23 cellular contexts compared by ENCODE assay signal in the genomic region with DNA sequence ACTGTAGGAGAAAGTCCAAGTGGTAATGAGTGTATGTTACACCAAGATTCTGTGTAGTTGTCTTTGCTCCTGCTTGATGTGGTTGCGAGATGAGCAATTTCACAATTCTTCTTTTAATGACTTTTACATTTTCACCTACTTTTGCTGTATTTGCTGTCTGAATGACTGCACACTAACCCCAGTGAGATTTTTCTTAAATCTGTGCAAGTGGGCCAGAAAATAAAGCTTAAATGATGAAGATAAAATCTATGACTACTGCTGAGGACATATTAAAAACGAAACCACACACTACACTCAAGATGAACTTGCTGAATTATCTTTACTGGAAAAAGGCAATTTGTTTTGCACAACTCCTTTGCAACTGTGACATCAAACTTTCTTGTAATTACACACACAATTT. TPM values are rescaled to one million over a fixed set of nuclear protein-coding genes. Genes with fewer than 3 reads are reported as not detected.
DNase-seq lines count a peak whose midpoint lies in the region; ATAC-seq and TF ChIP-seq lines count a peak whose summit lies in the region.
"Had no signal": no experiment of that assay in that cellular context is flagged by ENCODE, and none has a peak within 500 bp of the region (broad histone marks: within the 10 kb centered on the region; RNA-seq: fewer than 3 reads in every experiment).

No MANE protein-coding gene starts in this region.

- H3K27me3 Mint-ChIP-seq in activated CD8-positive, alpha-beta memory T cell treated with anti-CD3 and anti-CD28 coated beads, Interleukin-2, amount 10 ng/mL, durations not matched to agents 7 days and 5 days, result no peaks in the 10 kb centered on the region
- H3K27me3 Mint-ChIP-seq in CD4-positive, alpha-beta memory T cell, result no peaks in the 10 kb centered on the region
- H3K27me3 Mint-ChIP-seq: activated naive CD4-positive, alpha-beta T cell treated with anti-CD3 and anti-CD28 coated beads, Interleukin-2, amount 50 U/mL, for 24 hours had no signal

- peaks cover 3% of the 10 kb centered on the region for H3K4me1 ChIP-seq in CD4-positive, alpha-beta memory T cell (ENCODE audit: insufficient read depth, low read length)
- H3K4me1 ChIP-seq in adipocyte (ENCODE audit: control insufficient read depth, insufficient read depth, low read length), result peaks cover 6% of the 10 kb centered on the region
- H3K4me1 ChIP-seq: parathyroid adenoma had no signal

- H3K27ac ChIP-seq in CD4-positive, alpha-beta memory T cell (ENCODE audit: low read depth, low read length), result no peak overlapping the region
- H3K27ac ChIP-seq: dorsolateral prefrontal cortex, parathyroid adenoma, spleen, thyroid gland had no signal

- H3K27ac Mint-ChIP-seq in activated CD8-positive, alpha-beta memory T cell treated with anti-CD3 and anti-CD28 coated beads, Interleukin-2, amount 10 ng/mL, durations not matched to agents 7 days and 5 days, result peak overlapping the region; percentile 18
- H3K27ac Mint-ChIP-seq in CD4-positive, alpha-beta memory T cell, result peak overlapping the region in 5 of 7 donors; percentile 11 to 74 (median 26)
- H3K27ac Mint-ChIP-seq: activated naive CD4-positive, alpha-beta T cell treated with anti-CD3 and anti-CD28 coated beads, Interleukin-2, amount 50 U/mL, for 24 hours; CD14-positive monocyte had no signal

- no peaks in the 10 kb centered on the region for H3K36me3 ChIP-seq in CD4-positive, alpha-beta memory T cell (ENCODE audit: insufficient read depth, low read length)
- no peaks in the 10 kb centered on the region for H3K36me3 ChIP-seq in adipocyte (ENCODE audit: control insufficient read depth, insufficient read depth, low read length, severe bottlenecking)
- H3K36me3 ChIP-seq: spleen, thyroid gland had no signal

- DNase-seq in activated CD8-positive, alpha-beta memory T cell treated with anti-CD3 and anti-CD28 coated beads, Interleukin-2, amount 10 ng/mL, durations not matched to agents 7 days and 5 days, result no peak
- no peak for DNase-seq in activated CD8-positive, alpha-beta memory T cell treated with anti-CD3 and anti-CD28 coated beads, Interleukin-2, amount 50 U/mL, for 48 hours
- no peak for DNase-seq in CD4-positive, alpha-beta memory T cell
- DNase-seq in NB4 (ENCODE audit: low read depth), result peak; percentile 23
- DNase-seq in adipocyte (ENCODE audit: low read depth), result no peak
- DNase-seq in GM13976 (ENCODE audit: low spot score), result no peak
- DNase-seq in HK-2 (ENCODE audit: unreplicated experiment), result no peak
- DNase-seq: activated CD4-positive, CD25-positive, alpha-beta regulatory T cell; DMS 273 treated with DMSO at 0.1 percent for 48 hours; dorsolateral prefrontal cortex; NCI-H1105 treated with DMSO at 0.1 percent for 48 hours; NCI-H2081; NCI-H345; NCI-H774; right cardiac atrium; spleen; stimulated activated CD4-positive, alpha-beta T cell treated with anti-CD3 and anti-CD28 coated beads, Interleukin-4, amount 100 ng/mL, for 1 hour; stimulated activated naive CD4-positive, alpha-beta T cell; T1000; thyroid gland had no signal

- TF ChIP-seq CTCF in NB4 (IDR thresholded peaks at IDR 0.05; ENCODE audit: low read depth, low read length) (no peak), GM13976 (IDR thresholded peaks at IDR 0.05; ENCODE audit: borderline replicate concordance, control extremely low read depth, extremely low read depth, insufficient read depth, missing control alignments) (no peak)

- H3K9ac ChIP-seq in adipocyte (ENCODE audit: low read length), result peak overlapping the region; percentile 3
- H3K9ac ChIP-seq: parathyroid adenoma had no signal

- H3K36me3 Mint-ChIP-seq in activated CD8-positive, alpha-beta memory T cell treated with anti-CD3 and anti-CD28 coated beads, Interleukin-2, amount 10 ng/mL, durations not matched to agents 7 days and 5 days, result peaks cover 13% of the 10 kb centered on the region
- H3K36me3 Mint-ChIP-seq in CD4-positive, alpha-beta memory T cell, result peaks cover 0 to 16% of the 10 kb centered on the region in 2 donors
- H3K36me3 Mint-ChIP-seq: CD14-positive monocyte had no signal

- CTCF ChIA-PET in activated CD8-positive, alpha-beta memory T cell treated with anti-CD3 and anti-CD28 coated beads, Interleukin-2, amount 10 ng/mL, durations not matched to agents 7 days and 5 days (lab: Charles Lee), result interaction anchor here (0.8 kb wide), 1 partner anchor 37 kb away, joined by 3 read pairs; no protein-coding TSS in a partner anchor
- CTCF ChIA-PET in CD4-positive, alpha-beta memory T cell (lab: Charles Lee; ENCODE audit: partially characterized antibody), result no interaction called here

- in situ Hi-C loops in GM13976 (cut with MboI; ENCODE audit: low sequenced_read_pairs, unreplicated experiment), result no loop called here

- H3K9me3 Mint-ChIP-seq in activated CD8-positive, alpha-beta memory T cell treated with anti-CD3 and anti-CD28 coated beads, Interleukin-2, amount 10 ng/mL, durations not matched to agents 7 days and 5 days (ENCODE audit: low read depth), result no peaks in the 10 kb centered on the region
- H3K9me3 Mint-ChIP-seq in CD4-positive, alpha-beta memory T cell, result no peaks in the 10 kb centered on the region
- H3K9me3 Mint-ChIP-seq: activated naive CD4-positive, alpha-beta T cell treated with anti-CD3 and anti-CD28 coated beads, Interleukin-2, amount 50 U/mL, for 24 hours had no signal

- no peaks in the 10 kb centered on the region for H3K9me3 ChIP-seq in CD4-positive, alpha-beta memory T cell (ENCODE audit: control insufficient read depth in 1 of 2, low read length in 2 of 2)
- no peaks in the 10 kb centered on the region for H3K9me3 ChIP-seq in adipocyte (ENCODE audit: control insufficient read depth, low read length)
- H3K9me3 ChIP-seq: spleen, thyroid gland had no signal

- H3K4me3 Mint-ChIP-seq in activated CD8-positive, alpha-beta memory T cell treated with anti-CD3 and anti-CD28 coated beads, Interleukin-2, amount 10 ng/mL, durations not matched to agents 7 days and 5 days, result peak overlapping the region; percentile 1
- peak overlapping the region in 7 of 8 donors; percentile 27 to 71 (median 55) for H3K4me3 Mint-ChIP-seq in CD4-positive, alpha-beta memory T cell
- H3K4me3 Mint-ChIP-seq: activated naive CD4-positive, alpha-beta T cell treated with anti-CD3 and anti-CD28 coated beads, Interleukin-2, amount 50 U/mL, for 24 hours; CD14-positive monocyte had no signal

- POLR2A ChIA-PET in CD4-positive, alpha-beta memory T cell (lab: Charles Lee; ENCODE audit: partially characterized antibody), result no interaction called here

- H3K4me3 ChIP-seq in CD4-positive, alpha-beta memory T cell (ENCODE audit: low read length in 2 of 2), result no peak overlapping the region
- H3K4me3 ChIP-seq in NB4 (ENCODE audit: low read depth, low read length) (no peak overlapping the region), adipocyte (ENCODE audit: low read length) (peak overlapping the region; percentile 21)
- H3K4me3 ChIP-seq: dorsolateral prefrontal cortex, spleen, thyroid gland had no signal

- H3K4me1 Mint-ChIP-seq in activated CD8-positive, alpha-beta memory T cell treated with anti-CD3 and anti-CD28 coated beads, Interleukin-2, amount 10 ng/mL, durations not matched to agents 7 days and 5 days, result peaks cover 36% of the 10 kb centered on the region
- H3K4me1 Mint-ChIP-seq in CD4-positive, alpha-beta memory T cell, result peaks cover 20 to 36% (median 32%) of the 10 kb centered on the region in 4 donors

- intact Hi-C loops in CD4-positive, alpha-beta memory T cell (cut with micrococcal nuclease), result no loop called here

- peak; percentile 34 for ATAC-seq in activated CD8-positive, alpha-beta memory T cell treated with anti-CD3 and anti-CD28 coated beads, Interleukin-2, amount 10 ng/mL, durations not matched to agents 7 days and 5 days
- ATAC-seq: right cardiac atrium had no signal

- no peak for TF ChIP-seq POLR2A in NB4 (IDR thresholded peaks at IDR 0.05; ENCODE audit: extremely low read depth, insufficient read length)

- H3K27me3 ChIP-seq in CD4-positive, alpha-beta memory T cell (ENCODE audit: insufficient read depth, low read length), result no peaks in the 10 kb centered on the region
- H3K27me3 ChIP-seq in adipocyte (replicated peaks; ENCODE audit: control insufficient read depth, insufficient read depth, low read length), result no peaks in the 10 kb centered on the region
- H3K27me3 ChIP-seq: dorsolateral prefrontal cortex, spleen, thyroid gland had no signal

RNA-seq across cellular contexts. Expression of a gene that starts 4.1 kb away (rescaled TPM):
- 10 to 100 TPM; 21.3 to 23.7 TPM for total RNA-seq in activated CD8-positive, alpha-beta memory T cell treated with anti-CD3 and anti-CD28 coated beads, Interleukin-2, amount 10 ng/mL, durations not matched to agents 7 days and 5 days
- 10 to 100 TPM; 22.7 to 23.9 TPM for total RNA-seq in CD4-positive, alpha-beta memory T cell
- polyA plus RNA-seq in CD4-positive, alpha-beta memory T cell, result 10 to 100 TPM; 12.3 to 14.9 TPM
